8 cellular contexts compared by ENCODE assay signal in the genomic region with DNA sequence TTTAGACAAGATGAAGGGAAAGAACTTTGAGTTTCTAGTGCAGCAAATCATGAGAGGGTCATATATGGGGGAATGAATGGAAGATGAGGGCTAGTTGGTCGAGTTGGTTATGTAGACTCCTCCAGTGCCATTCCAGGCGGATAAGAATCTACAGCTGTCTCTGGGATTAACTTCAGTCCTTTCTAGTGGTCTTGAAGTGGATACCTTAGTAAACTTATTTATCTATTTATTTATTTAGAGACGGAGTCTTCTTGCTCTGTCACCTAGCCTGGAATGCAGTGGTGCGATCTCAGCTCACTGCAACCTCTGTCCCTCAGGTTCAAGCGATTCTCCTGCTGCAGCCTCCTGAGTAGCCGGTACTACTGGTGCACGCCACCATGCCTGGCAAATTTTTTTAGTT.
"Had no signal": no experiment of that assay in that cellular context is flagged by ENCODE, and none has a peak within 500 bp of the region (broad histone marks: within the 10 kb centered on the region; RNA-seq: fewer than 3 reads in every experiment).

No MANE protein-coding gene starts in this region.

- H3K9ac ChIP-seq: GM23248 had no signal

- DNase-seq: GM23248, GOT3, H7, H9, HCEC 1CT, HFFc6 had no signal

- H2AFZ ChIP-seq: GM23248, GM23338 had no signal

- H3K36me3 ChIP-seq: HAP-1 had no signal

- H3K4me3 ChIP-seq: GM23248, GM23338, HAP-1 had no signal

- H3K4me2 ChIP-seq: GM23338 had no signal

- H3K27ac ChIP-seq: GM23248 had no signal
